8 cellular contexts compared by ENCODE assay signal in genomic region chr13:77697208-77698103, GRCh38. TPM values are rescaled to one million over a fixed set of nuclear protein-coding genes. Genes with fewer than 3 reads are reported as not detected.
DNase-seq lines count a peak whose midpoint lies in the region; ATAC-seq and TF ChIP-seq lines count a peak whose summit lies in the region.

Gene SLAIN1 (plus strand): TSS chr13:77697687. CDS start chr13:77697914, 227 bp downstream.

- peak; percentile 42 for ATAC-seq in HG03469 (IDR thresholded peaks at IDR 0.05; ENCODE audit: unreplicated experiment)
- peak; percentile 80 for ATAC-seq in activated CD8-positive, alpha-beta T cell treated with anti-CD3 and anti-CD28 coated beads for 36 hours

- H3K36me3 Mint-ChIP-seq in activated CD8-positive, alpha-beta T cell treated with anti-CD3 and anti-CD28 coated beads for 36 hours (ENCODE audit: low read depth), result peaks cover 5% of the 10 kb centered on the region

- H3K4me1 ChIP-seq in mesodermal cell (ENCODE audit: control insufficient read depth, insufficient read depth, low read length, poor library complexity, severe bottlenecking), result no peaks in the 10 kb centered on the region

- CTCF ChIA-PET in BJ (lab: Yijun Ruan, JAX), result no interaction called here
- CTCF ChIA-PET in activated CD8-positive, alpha-beta T cell treated with anti-CD3 and anti-CD28 coated beads for 36 hours (lab: Charles Lee), result interaction anchor here (1.1 to 1.5 kb wide), 4 partner anchors 40 to 368 kb away, joined by 3 to 4 read pairs (median 4); no protein-coding TSS in a partner anchor

- H3K4me3 ChIP-seq in BJ (ENCODE audit: low read depth, low read length) (peak within 1 kb of the TSS; percentile 39), mesodermal cell (ENCODE audit: extremely low read depth, insufficient read depth, low read length, poor library complexity, severe bottlenecking) (peak within 1 kb of the TSS; percentile 45)

- peaks cover 9% of the 10 kb centered on the region for H3K27me3 ChIP-seq in BJ (ENCODE audit: control insufficient read depth, insufficient read depth, low read length)

- peak within 1 kb of the TSS; percentile 73 for H3K27ac Mint-ChIP-seq in activated CD8-positive, alpha-beta T cell treated with anti-CD3 and anti-CD28 coated beads for 36 hours

- H3K9me3 ChIP-seq in mesodermal cell (ENCODE audit: control insufficient read depth, low read length), result no peaks in the 10 kb centered on the region

- POLR2A ChIA-PET in BJ (lab: Charles Lee), result no interaction called here
- POLR2A ChIA-PET in activated CD8-positive, alpha-beta T cell treated with anti-CD3 and anti-CD28 coated beads for 36 hours (lab: Charles Lee), result interaction anchor here (0.6 to 2.2 kb wide), 4 partner anchors 31 to 370 kb away, joined by 3 to 7 read pairs (median 4); partner anchors contain the start of gene MYCBP2

- 0 to 1% methylated on average over 43 to 64 of the region's 86 CpGs for WGBS in mesodermal cell (ENCODE audit: insufficient coverage in 2 of 2), 2 experiments

- no peak within 1 kb of the TSS for H3K27ac ChIP-seq in mesodermal cell (ENCODE audit: low read depth, low read length, severe bottlenecking)

- no peak for TF ChIP-seq CTCF in BJ (IDR thresholded peaks at IDR 0.05; ENCODE audit: insufficient read depth, low read depth, low read length)
- TF ChIP-seq CTCF in activated CD8-positive, alpha-beta T cell treated with anti-CD3 and anti-CD28 coated beads for 36 hours (IDR thresholded peaks at IDR 0.05), result no peak

- no peaks in the 10 kb centered on the region for H3K27me3 Mint-ChIP-seq in activated CD8-positive, alpha-beta T cell treated with anti-CD3 and anti-CD28 coated beads for 36 hours

- no peaks in the 10 kb centered on the region for H3K36me3 ChIP-seq in BJ (ENCODE audit: control insufficient read depth, insufficient read depth, low read length)
- no peaks in the 10 kb centered on the region for H3K36me3 ChIP-seq in mesodermal cell (ENCODE audit: control insufficient read depth, insufficient read depth, low read length)

- intact Hi-C loops in activated CD8-positive, alpha-beta T cell treated with anti-CD3 and anti-CD28 coated beads for 36 hours (cut with micrococcal nuclease), result loop anchor here (5.0 to 10.0 kb wide), 3 partner anchors 35 to 673 kb away; partner anchors contain the start of gene FBXL3

- no peak for DNase-seq in BJ (ENCODE audit: low read depth)
- peak; percentile 73 for DNase-seq in GM19240 (ENCODE audit: insufficient read length, low spot score)
- peak; percentile 52 for DNase-seq in NCI-H774 (lab: John Stamatoyannopoulos, UW)
- peak; percentile 83 for DNase-seq in activated CD8-positive, alpha-beta T cell treated with anti-CD3 and anti-CD28 coated beads for 36 hours
- peak; percentile 86 for DNase-seq in effector CD8-positive, alpha-beta T cell (lab: John Stamatoyannopoulos, UW)
- peak; percentile 58 to 71 for DNase-seq in stimulated activated CD8-positive, alpha-beta memory T cell treated with anti-CD3 and anti-CD28 coated beads, Interleukin-15, amount 100 ng/mL, for 4 hours (ENCODE audit: low read depth in 2 of 2)

- peak within 1 kb of the TSS; percentile 97 for H3K4me3 Mint-ChIP-seq in activated CD8-positive, alpha-beta T cell treated with anti-CD3 and anti-CD28 coated beads for 36 hours

- peaks cover 36% of the 10 kb centered on the region for H3K4me1 Mint-ChIP-seq in activated CD8-positive, alpha-beta T cell treated with anti-CD3 and anti-CD28 coated beads for 36 hours (ENCODE audit: low read depth)

- H3K9me3 Mint-ChIP-seq in activated CD8-positive, alpha-beta T cell treated with anti-CD3 and anti-CD28 coated beads for 36 hours, result no peaks in the 10 kb centered on the region

RNA-seq across cellular contexts. Expression of gene SLAIN1, which starts in this region (rescaled TPM):
- polyA plus RNA-seq in BJ (2011; rRNA removed), result 0.06 and 0.16 TPM in 2 replicates
- polyA minus RNA-seq in BJ (2011; rRNA and poly(A)+ RNA removed), result 0.24 TPM in 1 of 2 replicates, not detected in the other
- 10 to 100 TPM; 26.5 to 32.0 TPM for total RNA-seq in activated CD8-positive, alpha-beta T cell treated with anti-CD3 and anti-CD28 coated beads for 36 hours
- polyA plus RNA-seq in mesodermal cell (2013, experiment 1 of 2), result 4.2 TPM
- polyA plus RNA-seq in mesodermal cell (2013, experiment 2 of 2), result 3.8 TPM
